In the genomic region with DNA sequence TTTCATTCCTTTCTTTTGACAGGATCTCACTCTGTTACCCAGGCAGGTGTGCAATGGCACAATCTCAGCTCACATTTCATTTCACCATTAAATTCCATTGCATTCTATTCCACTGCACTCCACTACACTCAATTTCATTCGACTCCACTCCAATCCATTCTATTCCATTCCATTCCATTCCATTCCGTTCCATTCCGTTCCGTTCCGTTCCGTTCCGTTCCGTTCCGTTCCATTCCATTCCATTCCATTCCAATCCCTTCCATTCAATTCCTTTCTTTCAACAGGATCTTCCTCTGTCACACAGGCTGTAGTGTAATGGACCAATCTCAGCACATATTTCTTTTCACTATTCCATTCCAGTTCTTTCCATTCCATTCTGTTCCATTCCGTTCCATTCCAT, we compare ENCODE assay signal across 23 cellular contexts.
"Had no signal": no experiment of that assay in that cellular context is flagged by ENCODE, and none has a peak within 500 bp of the region (broad histone marks: within the 10 kb centered on the region; RNA-seq: fewer than 3 reads in every experiment).

No MANE protein-coding gene starts in this region.

- H3K4me1 ChIP-seq: gastrocnemius medialis, heart right ventricle, parathyroid adenoma had no signal

- H3K9me3 ChIP-seq: gastrocnemius medialis, neutrophil had no signal

- H3K27ac ChIP-seq: brain microvascular endothelial cell, gastrocnemius medialis, heart right ventricle, neutrophil, parathyroid adenoma had no signal

- H3K27me3 ChIP-seq: brain microvascular endothelial cell, gastrocnemius medialis, heart right ventricle, neutrophil had no signal

- DNase-seq: activated CD4-positive, alpha-beta T cell treated with anti-CD3 and anti-CD28 coated beads for 36 hours; activated CD4-positive, alpha-beta T cell treated with anti-CD3 and anti-CD28 coated beads, Interleukin-2, amount 50 U/mL, for 48 hours; activated CD8-positive, alpha-beta memory T cell treated with anti-CD3 and anti-CD28 coated beads, Interleukin-2, amount 10 ng/mL, durations not matched to agents 7 days and 5 days; activated naive CD4-positive, alpha-beta T cell treated with anti-CD3 and anti-CD28 coated beads, Interleukin-2, amount 10 ng/mL, durations not matched to agents 7 days and 5 days; activated naive CD8-positive, alpha-beta T cell treated with anti-CD3 and anti-CD28 coated beads, Interleukin-2, amount 50 U/mL, for 24 hours; activated T-cell treated with anti-CD3 and anti-CD28 coated beads, Interleukin-2, amount 50 U/mL, for 1 hour; anterior cingulate cortex; brain microvascular endothelial cell; cortex of kidney; gastrocnemius medialis; immature natural killer cell; kidney glomerular epithelial cell; stimulated activated naive CD8-positive, alpha-beta T cell treated with anti-CD3 and anti-CD28 coated beads, Interleukin-15, Interleukin-2, amounts not matched to agents 100 U/mL and 50 U/mL, for 24 hours; T-cell; trophoblast cell had no signal

- H3K36me3 ChIP-seq: brain microvascular endothelial cell, gastrocnemius medialis, heart right ventricle, neutrophil had no signal

- H3K4me3 ChIP-seq: gastrocnemius medialis, heart right ventricle had no signal

- ATAC-seq: activated CD4-positive, alpha-beta T cell treated with anti-CD3 and anti-CD28 coated beads for 36 hours; activated CD8-positive, alpha-beta memory T cell treated with anti-CD3 and anti-CD28 coated beads, Interleukin-2, amount 10 ng/mL, durations not matched to agents 7 days and 5 days; activated naive CD8-positive, alpha-beta T cell treated with anti-CD3 and anti-CD28 coated beads, Interleukin-2, amount 50 U/mL, for 24 hours; activated T-helper 17 cell treated with anti-CD3 and anti-CD28 coated beads, Interleukin-2, amount 50 U/mL, for 72 hours; esophagus mucosa; gastrocnemius medialis; heart right ventricle; natural killer cell treated with Interleukin-12 subunit alpha and Interleukin-12 subunit beta and Interleukin-15 and Interleukin-18, amount 100 ng/mL, for 72 hours; SK-N-SH treated with all-trans-retinoic acid at 6 μM for 48 hours; stimulated activated naive CD8-positive, alpha-beta T cell treated with anti-CD3 and anti-CD28 coated beads, Interleukin-15, Interleukin-2, amounts not matched to agents 100 U/mL and 50 U/mL, for 24 hours; T-cell; WTC11 had no signal
